ENCODE assay signal across 9 cellular contexts in the genomic region with DNA sequence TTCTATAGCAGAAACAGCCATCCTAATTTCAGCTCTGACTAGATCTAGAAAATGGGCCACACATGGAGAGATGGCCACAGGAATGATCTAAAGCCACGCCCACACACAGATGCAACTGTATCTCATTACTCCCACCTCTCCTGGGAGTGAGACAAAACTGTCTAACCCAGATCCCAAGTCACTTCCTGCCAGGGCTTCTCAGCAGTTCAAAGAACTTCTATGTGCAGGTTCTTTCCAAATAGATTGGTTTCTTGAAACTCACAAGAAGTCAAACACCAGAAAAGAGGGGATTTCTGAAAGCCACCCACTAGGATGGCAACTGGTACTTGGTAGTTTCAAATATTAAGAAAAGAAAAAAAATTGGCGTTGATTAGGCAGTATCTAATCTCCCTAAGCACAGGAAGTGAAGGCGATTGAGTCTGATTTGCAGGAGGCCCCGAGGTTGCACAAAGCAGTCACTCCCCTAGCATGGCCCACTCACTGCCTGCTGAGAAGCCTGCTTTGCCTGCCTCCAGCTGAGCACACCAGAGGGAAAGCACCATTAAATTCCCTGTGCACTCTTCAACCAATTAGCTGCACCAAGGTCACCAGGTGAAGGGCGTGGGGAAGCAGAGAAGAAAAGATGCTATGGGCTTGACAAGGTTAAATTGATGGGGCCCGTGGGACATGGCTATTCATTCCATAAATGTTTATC. TPM values are rescaled to one million over a fixed set of nuclear protein-coding genes. Genes with fewer than 3 reads are reported as not detected.
A peak's percentile ranks its signal among the peaks of the same experiment; 100 is the strongest.
DNase-seq lines count a peak whose midpoint lies in the region; ATAC-seq and TF ChIP-seq lines count a peak whose summit lies in the region.
"Had no signal": no experiment of that assay in that cellular context is flagged by ENCODE, and none has a peak within 500 bp of the region (broad histone marks: within the 10 kb centered on the region; RNA-seq: fewer than 3 reads in every experiment).

No MANE protein-coding gene starts in this region.

- H3K4me2 ChIP-seq in DND-41 (ENCODE audit: insufficient read depth, low read length) (peak overlapping the region; percentile 61), trophoblast cell (ENCODE audit: low read length) (no peak overlapping the region)

- no peak overlapping the region for H2BK12ac ChIP-seq in trophoblast cell (ENCODE audit: low read length)

- H2AFZ ChIP-seq in DND-41 (ENCODE audit: low read depth, low read length) (peak overlapping the region; percentile 79), trophoblast cell (ENCODE audit: insufficient read depth, low read length, poor library complexity) (no peak overlapping the region)

- in situ Hi-C loops in SK-MEL-5 (cut with HindIII; ENCODE audit: low pct_unique_long_range_greater_than_20kb, low sequenced_read_pairs): no loop called here
- in situ Hi-C loops in brain microvascular endothelial cell (cut with HindIII; ENCODE audit: low pct_ligation_motif_present, low sequenced_read_pairs): no loop called here

- no peak overlapping the region for H3K23ac ChIP-seq in trophoblast cell (ENCODE audit: low read length)

- H4K12ac ChIP-seq in trophoblast cell (ENCODE audit: low read depth, low read length): no peak overlapping the region

- H3K36me3 ChIP-seq in DND-41 (ENCODE audit: insufficient read depth, low read length): peaks cover 6% of the 10 kb centered on the region; the same call in 1 of the 2 replicates
- peaks cover 6% of the 10 kb centered on the region for H3K36me3 ChIP-seq in brain microvascular endothelial cell (replicated peaks)
- no peaks in the 10 kb centered on the region for H3K36me3 ChIP-seq in trophoblast cell (ENCODE audit: control insufficient read depth in 1 of 2, insufficient read depth in 2 of 2, low read length in 2 of 2)

- no peak overlapping the region for H4K91ac ChIP-seq in trophoblast cell (ENCODE audit: low read depth, low read length)

- no peak overlapping the region for H3K18ac ChIP-seq in trophoblast cell (ENCODE audit: low read length)

- H3K27ac ChIP-seq in DND-41 (ENCODE audit: low read length): peak overlapping the region; percentile 94
- H3K27ac ChIP-seq in brain microvascular endothelial cell: no peak overlapping the region
- no peak overlapping the region for H3K27ac ChIP-seq in trophoblast cell (ENCODE audit: low read depth, low read length)

- peak overlapping the region; percentile 52 for H3K9ac ChIP-seq in DND-41 (ENCODE audit: low read depth, low read length)
- peak overlapping the region; percentile 11 for H3K9ac ChIP-seq in trophoblast cell (ENCODE audit: low read length)

- no CpG with 5 or more reads among the region's 6 CpGs for WGBS in trophoblast cell (ENCODE audit: extremely low coverage, insufficient coverage, insufficient read length)

- no peaks in the 10 kb centered on the region for H4K20me1 ChIP-seq in DND-41 (ENCODE audit: insufficient read depth, low read length)

- TF ChIP-seq CTCF in DND-41 (IDR thresholded peaks at IDR 0.05; ENCODE audit: borderline replicate concordance, extremely low read depth, low read length, poor library complexity, severe bottlenecking) (no peak), GM20000 (IDR thresholded peaks at IDR 0.05; ENCODE audit: extremely low read depth, missing control alignments) (no peak), brain microvascular endothelial cell (IDR thresholded peaks at IDR 0.05; ENCODE audit: low read depth, low read length, missing control alignments) (no peak)

- H3K27me3 ChIP-seq in DND-41 (ENCODE audit: insufficient read depth, low read length, poor library complexity) (no peaks in the 10 kb centered on the region), brain microvascular endothelial cell (replicated peaks) (no peaks in the 10 kb centered on the region), trophoblast cell (ENCODE audit: insufficient read depth, low read length) (no peaks in the 10 kb centered on the region)

- no peaks in the 10 kb centered on the region for H3K9me3 ChIP-seq in DND-41 (ENCODE audit: insufficient read depth, low read length, severe bottlenecking)
- H3K9me3 ChIP-seq in trophoblast cell (ENCODE audit: insufficient read depth, low read depth, low read length): no peaks in the 10 kb centered on the region

- no peak overlapping the region for H4K8ac ChIP-seq in trophoblast cell (ENCODE audit: low read depth, low read length)

- H3K4me1 ChIP-seq in DND-41 (ENCODE audit: insufficient read depth, low read length): peaks cover 28% of the 10 kb centered on the region
- peaks cover 0 to 2% of the 10 kb centered on the region in 2 experiments for H3K4me1 ChIP-seq in trophoblast cell (ENCODE audit: control insufficient read depth in 1 of 2, insufficient read depth in 2 of 2, low read length in 2 of 2)

- no peak overlapping the region for H2AK5ac ChIP-seq in trophoblast cell (ENCODE audit: low read length)

- H3K79me1 ChIP-seq in trophoblast cell (ENCODE audit: low read length): no peaks in the 10 kb centered on the region

- DNase-seq in DND-41 (peak; percentile 82), GM20000 (ENCODE audit: low spot score) (peak; percentile 71), SK-MEL-5 (ENCODE audit: low read depth, low spot score) (peak; percentile 27), brain microvascular endothelial cell (peak; percentile 81), trophoblast cell (no peak), NCI-H2029 (lab: John Stamatoyannopoulos, UW) (no peak), epidermal melanocyte (ENCODE audit: insufficient read length, low spot score) (no peak)

- no peak overlapping the region for H3K4ac ChIP-seq in trophoblast cell (ENCODE audit: low read depth, low read length)

- no peak overlapping the region for H2BK120ac ChIP-seq in trophoblast cell (ENCODE audit: insufficient read depth, low read length, poor library complexity)

- H3K4me3 ChIP-seq in DND-41 (ENCODE audit: low read depth in 1 of 2, low read length in 2 of 2) (peak overlapping the region in 1 of 2 experiments; percentile 42; a peak in 2 of 4 replicates), brain microvascular endothelial cell (ENCODE audit: low read depth, low read length) (no peak overlapping the region), trophoblast cell (ENCODE audit: low read depth, low read length) (no peak overlapping the region)
- H3K4me3 ChIP-seq: lung had no signal

- H2BK5ac ChIP-seq in trophoblast cell (ENCODE audit: low read depth, low read length, poor library complexity): no peak overlapping the region

- no peaks in the 10 kb centered on the region for H3K79me2 ChIP-seq in DND-41 (ENCODE audit: insufficient read depth, low read length)
- H3K79me2 ChIP-seq in trophoblast cell (ENCODE audit: control insufficient read depth, insufficient read depth, low read length, poor library complexity): no peaks in the 10 kb centered on the region

- H3K14ac ChIP-seq in trophoblast cell (ENCODE audit: low read length): no peak overlapping the region

- ATAC-seq in DND-41 (ENCODE audit: insufficient read depth, low read depth): peak; percentile 93
- ATAC-seq in HG03460 (IDR thresholded peaks at IDR 0.05; ENCODE audit: unreplicated experiment): peak; percentile 78

RNA-seq across cellular contexts. Expression of a gene that starts 51.1 kb away (rescaled TPM):
- total RNA-seq in SK-MEL-5 (2014; rRNA removed; shearing (Covaris generic)): 18.2 and 19.6 TPM in 2 replicates
- polyA plus RNA-seq in SK-MEL-5 (2015; cell fraction: cytosol; rRNA removed): 9.0 and 9.7 TPM in 2 replicates
- 25.5 and 31.3 TPM in 2 replicates for polyA plus RNA-seq in SK-MEL-5 (2015; cell fraction: nucleus; rRNA removed)
- polyA plus RNA-seq in trophoblast cell (2013): 8.3 and 8.4 TPM in 2 replicates

Comparison
In these comparisons a context has a peak if more than half of its experiments do, and no peak if none do; other contexts are left out.
1. DNase-seq: peak in DND-41 (single experiment), GM20000 (single experiment), SK-MEL-5 (single experiment) and brain microvascular endothelial cell (single experiment); none in trophoblast cell (0 of 2), NCI-H2029 (single experiment) and epidermal melanocyte (single experiment).